In the genomic region with DNA sequence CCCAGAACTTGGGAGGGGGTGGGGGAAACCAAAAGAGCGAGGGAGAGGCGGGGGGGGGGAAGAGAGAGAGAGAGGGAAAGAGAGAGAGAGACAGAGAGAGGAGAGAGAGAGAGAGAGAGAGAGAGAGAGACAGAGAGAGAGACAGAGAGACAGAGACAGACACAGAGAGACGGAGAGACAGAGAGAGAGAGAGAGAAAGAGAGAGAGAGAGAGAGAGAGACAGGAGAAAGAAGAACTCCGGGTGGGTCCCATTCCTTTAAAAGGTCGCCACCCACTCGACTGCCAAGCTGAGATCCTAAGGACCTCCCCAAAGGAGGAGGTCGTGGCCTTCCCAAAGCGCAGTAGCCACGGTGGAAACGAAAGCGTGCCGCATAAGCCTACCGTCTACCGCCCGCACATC, we compare ENCODE assay signal across 14 cellular contexts. TPM values are rescaled to one million over a fixed set of nuclear protein-coding genes. Genes with fewer than 3 reads are reported as not detected.
"Had no signal": no experiment of that assay in that cellular context is flagged by ENCODE, and none has a peak within 500 bp of the region (broad histone marks: within the 10 kb centered on the region; RNA-seq: fewer than 3 reads in every experiment).

No MANE protein-coding gene starts in this region.

RNA-seq across cellular contexts. Expression of gene RNU2-1, which starts 49.8 kb away (rescaled TPM):
- total RNA-seq: bronchial epithelial cell, cerebellum, M059J, SK-MEL-5 had no signal

RNA-seq across cellular contexts. Expression of gene CCDC200, which starts 55.2 kb away (rescaled TPM):
- total RNA-seq: activated CD8-positive, alpha-beta T cell treated with anti-CD3 and anti-CD28 coated beads for 36 hours; activated naive CD4-positive, alpha-beta T cell treated with anti-CD3 and anti-CD28 coated beads for 36 hours; adrenal gland; astrocyte; bronchial epithelial cell; cerebellum; M059J; OCI-LY7; PC-9; Right ventricle myocardium inferior; SK-MEL-5; T-cell; T-helper 2 cell treated with Interferon-gamma antibody and Interleukin-4, amounts not matched to agents 100 ng/mL and 5 ng/mL, for 36 hours; WTC11 had no signal
